16 cellular contexts compared by ENCODE assay signal in the genomic region with DNA sequence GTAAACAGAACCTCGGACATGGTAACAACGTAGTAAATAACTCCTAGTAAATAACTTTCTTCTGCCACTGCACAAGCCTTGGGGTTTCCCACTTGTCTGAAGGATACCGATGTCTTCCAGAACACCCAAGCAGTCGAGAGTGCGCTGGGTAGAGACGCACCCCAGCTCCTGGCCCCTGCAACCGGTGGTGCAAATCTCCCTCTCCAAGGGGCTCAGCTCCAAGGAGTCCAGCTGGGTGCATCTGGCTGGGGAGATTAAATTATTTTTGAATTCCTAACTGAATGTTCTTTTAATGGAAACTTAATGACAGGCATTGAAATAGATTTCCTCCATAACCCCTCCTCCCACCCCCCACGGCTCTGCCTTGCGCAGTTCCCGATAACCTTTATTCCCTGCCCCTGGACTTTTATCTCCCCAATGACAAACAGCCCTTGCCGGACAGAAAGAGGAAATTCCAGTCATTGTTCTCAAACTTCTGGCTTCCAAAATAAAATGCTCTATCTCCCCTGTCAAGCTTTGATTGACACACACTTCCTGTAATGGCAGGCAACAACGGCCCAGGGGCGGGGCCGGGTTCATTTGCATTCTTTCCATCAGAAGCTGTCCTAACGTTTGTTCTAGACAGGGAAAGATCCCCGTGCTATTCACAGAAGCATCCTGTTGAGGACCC. TPM values are rescaled to one million over a fixed set of nuclear protein-coding genes. Genes with fewer than 3 reads are reported as not detected.
DNase-seq lines count a peak whose midpoint lies in the region; ATAC-seq, FAIRE-seq and TF ChIP-seq lines count a peak whose summit lies in the region.
"Had no signal": no experiment of that assay in that cellular context is flagged by ENCODE, and none has a peak within 500 bp of the region (broad histone marks: within the 10 kb centered on the region; RNA-seq: fewer than 3 reads in every experiment).

No MANE protein-coding gene starts in this region.

- no peak for DNase-seq in HEK293T (ENCODE audit: extremely low spot score)
- peak; percentile 54 for DNase-seq in amniotic epithelial cell (ENCODE audit: low read depth)
- DNase-seq in hepatocyte (ENCODE audit: low spot score), result peak; percentile 26
- DNase-seq in pancreas, result peak in 2 of 6 donors; percentile 38 to 45
- no peak for DNase-seq in NCI-H82 (lab: John Stamatoyannopoulos, UW)
- no peak for DNase-seq in NCI-H2081 treated with DMSO at 0.1 percent for 48 hours (lab: John Stamatoyannopoulos, UW)
- DNase-seq: CD8-positive, alpha-beta T cell; effector memory CD8-positive, alpha-beta T cell; MM.1S; small intestine; T1000; testis had no signal

- H3K27ac ChIP-seq in hepatocyte, result no peak overlapping the region
- H3K27ac ChIP-seq in pancreas, result peak overlapping the region in 2 of 4 donors; percentile 20 to 53
- H3K27ac ChIP-seq: testis had no signal

- no peaks in the 10 kb centered on the region for H3K36me3 ChIP-seq in hepatocyte (replicated peaks; ENCODE audit: insufficient read depth, low read depth)
- no peaks in the 10 kb centered on the region for H3K36me3 ChIP-seq in pancreas

- no peaks in the 10 kb centered on the region for H3K9me2 ChIP-seq in hepatocyte (replicated peaks; ENCODE audit: insufficient read depth)

- H3K9me3 ChIP-seq in hepatocyte (ENCODE audit: low read depth), result no peaks in the 10 kb centered on the region
- no peaks in the 10 kb centered on the region for H3K9me3 ChIP-seq in pancreas
- H3K9me3 ChIP-seq: testis had no signal

- POLR2A ChIA-PET in HEK293T (lab: Yijun Ruan, JAX), result no interaction called here

- H3K4me1 ChIP-seq in hepatocyte (ENCODE audit: insufficient read depth) (peaks cover 2% of the 10 kb centered on the region), pancreas (peaks cover 6 to 8% (median 7%) of the 10 kb centered on the region in 3 donors)

- no peaks in the 10 kb centered on the region for H4K20me1 ChIP-seq in hepatocyte (ENCODE audit: insufficient read depth, poor library complexity, severe bottlenecking)

- no peak for FAIRE-seq in pancreas (lab: Jason Lieb, UNC)
- FAIRE-seq: RCC 7860, small intestine had no signal

- H2AFZ ChIP-seq in hepatocyte, result no peak overlapping the region

- peak overlapping the region; percentile 33 for H3K4me2 ChIP-seq in hepatocyte

- 36% methylated on average over 16 of the region's 16 CpGs for WGBS in hepatocyte (ENCODE audit: low lambda C conversion rate, missing lambda C conversion rate)
- 26 to 32% methylated on average over 16 of the region's 16 CpGs for WGBS in pancreas, 2 donors

- no peaks in the 10 kb centered on the region for H3K79me2 ChIP-seq in hepatocyte

- intact Hi-C loops in pancreas (cut with DNase I), result loop anchor here in 1 of 3 donors (10.0 kb wide), 1 partner anchor 671 kb away; no protein-coding TSS in a partner anchor

- H3K27me3 ChIP-seq in hepatocyte (no peaks in the 10 kb centered on the region), pancreas (no peaks in the 10 kb centered on the region)
- H3K27me3 ChIP-seq: testis had no signal

- CTCF ChIA-PET in HEK293T (lab: Yijun Ruan, JAX), result no interaction called here

- ATAC-seq in pancreas (peak; percentile 51 to 73 (median 70)), HG02642 (IDR thresholded peaks at IDR 0.05; ENCODE audit: poor library complexity, unreplicated experiment) (no peak), HG03175 (IDR thresholded peaks at IDR 0.05; ENCODE audit: unreplicated experiment) (no peak)
- ATAC-seq: CD8-positive, alpha-beta T cell; effector memory CD8-positive, alpha-beta T cell had no signal

- H3K4me3 ChIP-seq in hepatocyte (no peak overlapping the region), pancreas (no peak overlapping the region)
- H3K4me3 ChIP-seq: testis had no signal

- TF ChIP-seq CTCF in hepatocyte (IDR thresholded peaks at IDR 0.05; ENCODE audit: poor library complexity), result no peak
- TF ChIP-seq CTCF in pancreas (IDR thresholded peaks at IDR 0.05), result no peak

TF ChIP-seq in HEK293T, 16 proteins besides CTCF, POLR2A, EP300 and RAD21:
- TF ChIP-seq PKNOX1 (IDR thresholded peaks at IDR 0.05) (peak; percentile 49), FOXK2 (IDR thresholded peaks at IDR 0.05) (no peak)

RNA-seq across cellular contexts. Expression of gene KCNJ1, which starts 31.2 kb away (rescaled TPM):
- total RNA-seq in hepatocyte (not detected in 2 replicates), pancreas (under 1 TPM in 3 of 6 donors, not detected in 3; 0.03 to 0.12 (median 0.06) TPM)
- polyA plus RNA-seq in hepatocyte (not detected in 2 replicates), pancreas (under 1 TPM; 0.08 to 0.28 TPM)
- total RNA-seq: CD8-positive, alpha-beta T cell; mucosa of gallbladder had no signal

RNA-seq across cellular contexts. Expression of gene KCNJ5, which starts 55.3 kb away (rescaled TPM):
- total RNA-seq in hepatocyte, result 0.64 and 1.00 TPM in 2 replicates
- 0.52 and 1.2 TPM in 2 replicates for polyA plus RNA-seq in hepatocyte
- total RNA-seq in pancreas, result 10 to 100 TPM in 4 of 6 donors, 1 to 10 TPM in 2; 4.6 to 17.6 (median 12.0) TPM
- 1 to 10 TPM; 1.1 to 2.8 TPM for polyA plus RNA-seq in pancreas
- total RNA-seq: CD8-positive, alpha-beta T cell had no signal

Comparison
In these comparisons a context has a peak if more than half of its experiments do, and no peak if none do; other contexts are left out.
1. DNase-seq: peak in amniotic epithelial cell (single experiment) and hepatocyte (single experiment); none in HEK293T (single experiment), NCI-H82 (single experiment) and NCI-H2081 treated with DMSO at 0.1 percent for 48 hours (single experiment).
2. ATAC-seq: peak in pancreas (4 of 4); none in HG02642 (single experiment) and HG03175 (single experiment).